9 cellular contexts compared by ENCODE assay signal in genomic region chr19:18191640-18192062, GRCh38. TPM values are rescaled to one million over a fixed set of nuclear protein-coding genes. Genes with fewer than 3 reads are reported as not detected.
DNase-seq lines count a peak whose midpoint lies in the region; ATAC-seq and TF ChIP-seq lines count a peak whose summit lies in the region.
"Had no signal": no experiment of that assay in that cellular context is flagged by ENCODE, and none has a peak within 500 bp of the region (broad histone marks: within the 10 kb centered on the region; RNA-seq: fewer than 3 reads in every experiment).

No MANE protein-coding gene starts in this region.

- TF ChIP-seq CTCF in astrocyte of the cerebellum (IDR thresholded peaks at IDR 0.05; ENCODE audit: low read depth, low read length, missing control alignments) (no peak), lung (IDR thresholded peaks at IDR 0.05; ENCODE audit: control extremely low read depth, extremely low read depth) (no peak), transverse colon (IDR thresholded peaks at IDR 0.05) (no peak), GM13976 (IDR thresholded peaks at IDR 0.05; ENCODE audit: borderline replicate concordance, control extremely low read depth, extremely low read depth, insufficient read depth, missing control alignments) (no peak)

- H3K4me1 ChIP-seq in lung (ENCODE audit: control insufficient read depth in 2 of 2, insufficient read depth in 2 of 2, low read length in 2 of 2): peaks cover 0 to 9% of the 10 kb centered on the region in 2 donors
- peaks cover 14 to 24% (median 19%) of the 10 kb centered on the region in 4 donors for H3K4me1 ChIP-seq in transverse colon

- peaks cover 28% of the 10 kb centered on the region for H3K4me1 Mint-ChIP-seq in activated naive CD4-positive, alpha-beta T cell treated with anti-CD3 and anti-CD28 coated beads, Interleukin-2, amount 10 ng/mL, durations not matched to agents 7 days and 5 days

- peak overlapping the region; percentile 79 for H3K4me3 Mint-ChIP-seq in activated naive CD4-positive, alpha-beta T cell treated with anti-CD3 and anti-CD28 coated beads, Interleukin-2, amount 10 ng/mL, durations not matched to agents 7 days and 5 days

- in situ Hi-C loops in astrocyte of the cerebellum (cut with HindIII; ENCODE audit: low sequenced_read_pairs): no loop called here
- in situ Hi-C loops in transverse colon (cut with MboI; ENCODE audit: low pct_ligation_motif_present in 1 of 4, low pct_unique_long_range_greater_than_20kb in 1 of 4, low sequenced_read_pairs in 3 of 4): no loop called here
- in situ Hi-C loops in GM13976 (cut with MboI; ENCODE audit: low sequenced_read_pairs, unreplicated experiment): no loop called here

- ATAC-seq in activated naive CD4-positive, alpha-beta T cell treated with anti-CD3 and anti-CD28 coated beads, Interleukin-2, amount 50 U/mL, for 72 hours: no peak
- no peak for ATAC-seq in lung (ENCODE audit: insufficient read depth, low FRiP score)
- ATAC-seq in GM21526 (IDR thresholded peaks at IDR 0.05; ENCODE audit: low FRiP score, unreplicated experiment): no peak

- WGBS in lung, 2 donors: 61 to 78% methylated on average over 5 of the region's 5 CpGs
- 57% methylated on average over 5 of the region's 5 CpGs; no CpG with 5 or more reads in 1 of the 2 donors for WGBS in transverse colon (ENCODE audit: low coverage in 1 of 2), 2 donors

- H3K27me3 Mint-ChIP-seq in activated naive CD4-positive, alpha-beta T cell treated with anti-CD3 and anti-CD28 coated beads, Interleukin-2, amount 10 ng/mL, durations not matched to agents 7 days and 5 days: no peaks in the 10 kb centered on the region

- no peak for DNase-seq in activated naive CD4-positive, alpha-beta T cell treated with anti-CD3 and anti-CD28 coated beads, Interleukin-2, amount 10 ng/mL, durations not matched to agents 7 days and 5 days
- no peak for DNase-seq in activated naive CD4-positive, alpha-beta T cell treated with anti-CD3 and anti-CD28 coated beads, Interleukin-2, amount 50 U/mL, for 72 hours (ENCODE audit: low spot score in 2 of 2)
- DNase-seq in astrocyte of the cerebellum (ENCODE audit: low read depth): no peak
- DNase-seq in lung (ENCODE audit: low spot score): no peak
- DNase-seq in transverse colon: peak; percentile 22
- no peak for DNase-seq in dermis blood vessel endothelial cell
- DNase-seq in GM13976 (ENCODE audit: low spot score): no peak

- no peaks in the 10 kb centered on the region for H3K27me3 ChIP-seq in lung (ENCODE audit: control insufficient read depth, insufficient read depth)
- H3K27me3 ChIP-seq in transverse colon: no peaks in the 10 kb centered on the region

- H3K36me3 ChIP-seq in lung (ENCODE audit: control insufficient read depth in 2 of 2, insufficient read depth in 2 of 2, low read length in 2 of 2) (peaks cover 0 to 13% of the 10 kb centered on the region in 2 donors), transverse colon (no peaks in the 10 kb centered on the region)

- H3K9me3 ChIP-seq in lung (ENCODE audit: control insufficient read depth in 2 of 2, insufficient read depth in 1 of 2, low read length in 1 of 2): no peaks in the 10 kb centered on the region
- H3K9me3 ChIP-seq in transverse colon: no peaks in the 10 kb centered on the region
- H3K9me3 ChIP-seq: mucosa of descending colon had no signal

- H3K27ac ChIP-seq in lung (ENCODE audit: low read depth in 1 of 2, low read length in 1 of 2): peak overlapping the region; percentile 41 to 80
- peak overlapping the region; percentile 92 to 100 (median 95) for H3K27ac ChIP-seq in transverse colon

- CTCF ChIA-PET in activated naive CD4-positive, alpha-beta T cell treated with anti-CD3 and anti-CD28 coated beads, Interleukin-2, amount 10 ng/mL, durations not matched to agents 7 days and 5 days (lab: Charles Lee): interaction anchor here (0.7 to 1.7 kb wide), 10 partner anchors 14 to 220 kb away, joined by 3 to 10 read pairs (median 4); partner anchors contain the start of gene IFI30

- no peaks in the 10 kb centered on the region for H3K36me3 Mint-ChIP-seq in activated naive CD4-positive, alpha-beta T cell treated with anti-CD3 and anti-CD28 coated beads, Interleukin-2, amount 10 ng/mL, durations not matched to agents 7 days and 5 days
- H3K36me3 Mint-ChIP-seq in activated naive CD4-positive, alpha-beta T cell treated with anti-CD3 and anti-CD28 coated beads, Interleukin-2, amount 50 U/mL, for 72 hours: no peaks in the 10 kb centered on the region

- intact Hi-C loops in transverse colon (cut with DNase I; ENCODE audit: low total_unique reads): no loop called here

- peak overlapping the region; percentile 95 for H3K27ac Mint-ChIP-seq in activated naive CD4-positive, alpha-beta T cell treated with anti-CD3 and anti-CD28 coated beads, Interleukin-2, amount 10 ng/mL, durations not matched to agents 7 days and 5 days
- H3K27ac Mint-ChIP-seq in activated naive CD4-positive, alpha-beta T cell treated with anti-CD3 and anti-CD28 coated beads, Interleukin-2, amount 50 U/mL, for 72 hours: peak overlapping the region in 1 of 2 donors; percentile 89

- no peaks in the 10 kb centered on the region for H3K9me3 Mint-ChIP-seq in activated naive CD4-positive, alpha-beta T cell treated with anti-CD3 and anti-CD28 coated beads, Interleukin-2, amount 10 ng/mL, durations not matched to agents 7 days and 5 days
- H3K9me3 Mint-ChIP-seq in activated naive CD4-positive, alpha-beta T cell treated with anti-CD3 and anti-CD28 coated beads, Interleukin-2, amount 50 U/mL, for 72 hours: no peaks in the 10 kb centered on the region

- no peak for TF ChIP-seq EP300 in transverse colon (IDR thresholded peaks at IDR 0.05; ENCODE audit: low read depth)

- H3K4me3 ChIP-seq in astrocyte of the cerebellum (ENCODE audit: low read depth, low read length) (peak overlapping the region; percentile 78), lung (no peak overlapping the region), transverse colon (peak overlapping the region in 3 of 4 donors; percentile 48 to 58 (median 53))

- TF ChIP-seq POLR2A in transverse colon (IDR thresholded peaks at IDR 0.05): no peak

RNA-seq across cellular contexts. Expression of gene MPV17L2, which starts 1.4 kb away (rescaled TPM):
- 10 to 100 TPM in 1 of 2 donors, 1 to 10 TPM in 1; 5.4 to 14.0 TPM for total RNA-seq in activated naive CD4-positive, alpha-beta T cell treated with anti-CD3 and anti-CD28 coated beads, Interleukin-2, amount 50 U/mL, for 72 hours
- 10 to 100 TPM in 1 of 2 donors, 1 to 10 TPM in 1; 3.2 to 13.7 TPM for total RNA-seq in lung
- 10 to 100 TPM; 22.7 to 28.0 TPM for polyA plus RNA-seq in lung
- 10 to 100 TPM in 3 of 4 donors, 1 to 10 TPM in 1; 1.6 to 22.3 (median 12.6) TPM for total RNA-seq in transverse colon
- 15.3 and 19.3 TPM in 2 replicates for total RNA-seq in dermis blood vessel endothelial cell

RNA-seq across cellular contexts. Expression of gene RAB3A, which starts 12.2 kb away (rescaled TPM):
- 1 to 10 TPM; 8.9 to 9.8 TPM for total RNA-seq in activated naive CD4-positive, alpha-beta T cell treated with anti-CD3 and anti-CD28 coated beads, Interleukin-2, amount 50 U/mL, for 72 hours
- total RNA-seq in lung: 1 to 10 TPM; 3.1 to 6.7 TPM
- polyA plus RNA-seq in lung: 1 to 10 TPM; 1.1 to 1.5 TPM
- 1 to 10 TPM in 3 of 4 donors, not detected in 1; 2.2 to 8.6 (median 3.8) TPM for total RNA-seq in transverse colon
- total RNA-seq in dermis blood vessel endothelial cell: 0.17 and 0.93 TPM in 2 replicates

RNA-seq across cellular contexts. Expression of gene IFI30, which starts 18.0 kb away (rescaled TPM):
- 10 to 100 TPM; 28.0 to 65.3 TPM for total RNA-seq in activated naive CD4-positive, alpha-beta T cell treated with anti-CD3 and anti-CD28 coated beads, Interleukin-2, amount 50 U/mL, for 72 hours
- total RNA-seq in lung: 100 to 1,000 TPM; 205 to 612 TPM
- polyA plus RNA-seq in lung: 1,000 to 10,000 TPM in 1 of 2 donors, 100 to 1,000 TPM in 1; 440 to 1,883 TPM
- total RNA-seq in transverse colon: 10 to 100 TPM in 3 of 4 donors, 1 to 10 TPM in 1; 10.0 to 50.8 (median 32.8) TPM
- 8.0 and 8.5 TPM in 2 replicates for total RNA-seq in dermis blood vessel endothelial cell

RNA-seq across cellular contexts. Expression of gene PDE4C, which starts 34.6 kb away (rescaled TPM):
- 1 to 10 TPM in 1 of 2 donors, under 1 TPM in 1; 0.12 to 1.0 TPM for total RNA-seq in activated naive CD4-positive, alpha-beta T cell treated with anti-CD3 and anti-CD28 coated beads, Interleukin-2, amount 50 U/mL, for 72 hours
- 10 to 100 TPM in 1 of 2 donors, 1 to 10 TPM in 1; 3.6 to 32.4 TPM for total RNA-seq in lung
- polyA plus RNA-seq in lung: 1 to 10 TPM in 1 of 2 donors, under 1 TPM in 1; 0.32 to 4.8 TPM
- total RNA-seq in transverse colon: 10 to 100 TPM in 2 of 4 donors, 1 to 10 TPM in 2; 3.0 to 18.3 (median 7.7) TPM
- 0.28 and 0.51 TPM in 2 replicates for total RNA-seq in dermis blood vessel endothelial cell

RNA-seq across cellular contexts. Expression of gene PIK3R2, which starts 38.7 kb away (rescaled TPM):
- total RNA-seq in activated naive CD4-positive, alpha-beta T cell treated with anti-CD3 and anti-CD28 coated beads, Interleukin-2, amount 50 U/mL, for 72 hours: 10 to 100 TPM; 13.6 to 18.3 TPM
- 10 to 100 TPM; 22.3 to 36.2 TPM for total RNA-seq in lung
- polyA plus RNA-seq in lung: 10 to 100 TPM in 1 of 2 donors, 1 to 10 TPM in 1; 7.0 to 18.4 TPM
- 100 to 1,000 TPM in 1 of 4 donors, 10 to 100 TPM in 3; 30.5 to 135 (median 31.2) TPM for total RNA-seq in transverse colon
- 4.8 and 9.7 TPM in 2 replicates for total RNA-seq in dermis blood vessel endothelial cell
